In genomic region chr6:26103770-26104456, GRCh38 we compare ENCODE assay signal across 8 cellular contexts. TPM values are rescaled to one million over a fixed set of nuclear protein-coding genes. Genes with fewer than 3 reads are reported as not detected.
DNase-seq lines count a peak whose midpoint lies in the region; ATAC-seq and TF ChIP-seq lines count a peak whose summit lies in the region.

No MANE protein-coding gene starts in this region.

- peaks cover 16% of the 10 kb centered on the region for H3K4me1 Mint-ChIP-seq in activated CD4-positive, alpha-beta T cell treated with anti-CD3 and anti-CD28 coated beads for 36 hours

- H3K9me3 Mint-ChIP-seq in activated CD4-positive, alpha-beta T cell treated with anti-CD3 and anti-CD28 coated beads for 36 hours (ENCODE audit: low read depth) = no peaks in the 10 kb centered on the region

- CTCF ChIA-PET in activated CD4-positive, alpha-beta T cell treated with anti-CD3 and anti-CD28 coated beads for 36 hours (lab: Charles Lee) = interaction anchor here (0.7 to 2.8 kb wide), 9 partner anchors 11 to 78 kb away, joined by 3 to 18 read pairs (median 5); a partner anchor contains a TSS

- peak; percentile 59 for TF ChIP-seq CTCF in choroid plexus epithelial cell (conservative IDR thresholded peaks at IDR 0.05; ENCODE audit: low read depth, low read length)

- peak overlapping the region; percentile 97 for H3K27ac Mint-ChIP-seq in activated CD4-positive, alpha-beta T cell treated with anti-CD3 and anti-CD28 coated beads for 36 hours

- in situ Hi-C loops in GM18951 (cut with MboI; ENCODE audit: low sequenced_read_pairs, unreplicated experiment) = loop anchor here (5.0 kb wide), 1 partner anchor 42 kb away; no protein-coding TSS in a partner anchor

- H3K27me3 Mint-ChIP-seq in activated CD4-positive, alpha-beta T cell treated with anti-CD3 and anti-CD28 coated beads for 36 hours = no peaks in the 10 kb centered on the region

- H3K4me3 Mint-ChIP-seq in activated CD4-positive, alpha-beta T cell treated with anti-CD3 and anti-CD28 coated beads for 36 hours = peak overlapping the region; percentile 82

- DNase-seq in AG08396 (ENCODE audit: low spot score) = peak; percentile 73
- peak; percentile 92 for DNase-seq in NCI-H510A treated with DMSO at 0.1 percent for 48 hours (lab: John Stamatoyannopoulos, UW)
- DNase-seq in activated CD4-positive, alpha-beta T cell treated with anti-CD3 and anti-CD28 coated beads for 36 hours = peak; percentile 92
- DNase-seq in choroid plexus epithelial cell (ENCODE audit: low read depth) = peak; percentile 97
- peak; percentile 98 for DNase-seq in kidney tubule cell (ENCODE audit: low spot score)
- DNase-seq in stimulated activated CD4-positive, alpha-beta T cell treated with anti-CD3 and anti-CD28 coated beads, Interleukin-1b, Interleukin-23, amount 100 ng/mL, for 24 hours (ENCODE audit: low read depth in 4 of 4, low spot score in 1 of 4) = peak; percentile 73 to 80 (median 78)

- ATAC-seq in HG03175 (IDR thresholded peaks at IDR 0.05; ENCODE audit: unreplicated experiment) = peak; percentile 96
- ATAC-seq in activated CD4-positive, alpha-beta T cell treated with anti-CD3 and anti-CD28 coated beads for 36 hours = peak; percentile 89

- H3K36me3 Mint-ChIP-seq in activated CD4-positive, alpha-beta T cell treated with anti-CD3 and anti-CD28 coated beads for 36 hours (ENCODE audit: low read depth) = peaks cover 3% of the 10 kb centered on the region

- intact Hi-C loops in activated CD4-positive, alpha-beta T cell treated with anti-CD3 and anti-CD28 coated beads for 36 hours (cut with DNase I, micrococcal nuclease) = loop anchor here (1.0 to 5.0 kb wide), 9 partner anchors 19 to 1028 kb away; a partner anchor contains a TSS

- POLR2A ChIA-PET in activated CD4-positive, alpha-beta T cell treated with anti-CD3 and anti-CD28 coated beads for 36 hours (lab: Charles Lee) = interaction anchor here (0.6 to 2.8 kb wide), 23 partner anchors 10 to 147 kb away, joined by 3 to 93 read pairs (median 6); partner anchors contain the start of gene HFE

- peak; percentile 99 for TF ChIP-seq POLR2A in GM18951 (IDR thresholded peaks at IDR 0.05; ENCODE audit: extremely low read depth, insufficient read depth, insufficient read length)

- peak overlapping the region; percentile 67 for H3K4me3 ChIP-seq in choroid plexus epithelial cell (ENCODE audit: low read depth, low read length)

RNA-seq across cellular contexts. Expression of gene HFE, which starts 16.7 kb away (rescaled TPM):
- total RNA-seq in activated CD4-positive, alpha-beta T cell treated with anti-CD3 and anti-CD28 coated beads for 36 hours = 1 to 10 TPM; 1.1 to 1.4 TPM

Comparison
In these comparisons a context has a peak if more than half of its experiments do, and no peak if none do; other contexts are left out.
1. Peak in every context shown above with its lines: DNase-seq, ATAC-seq and H3K4me3 ChIP-seq.